In genomic region chr11:110467556-110467955, GRCh38 we compare ENCODE assay signal across 27 cellular contexts. TPM values are rescaled to one million over a fixed set of nuclear protein-coding genes. Genes with fewer than 3 reads are reported as not detected.
A peak's percentile ranks its signal among the peaks of the same experiment; 100 is the strongest.
DNase-seq lines count a peak whose midpoint lies in the region; ATAC-seq and TF ChIP-seq lines count a peak whose summit lies in the region.
"Had no signal": no experiment of that assay in that cellular context is flagged by ENCODE, and none has a peak within 500 bp of the region (broad histone marks: within the 10 kb centered on the region; RNA-seq: fewer than 3 reads in every experiment).

No MANE protein-coding gene starts in this region.

- H3K27me3 Mint-ChIP-seq in activated CD4-positive, alpha-beta T cell treated with anti-CD3 and anti-CD28 coated beads, Interleukin-2, amount 10 ng/mL, durations not matched to agents 24 days and 14 days = no peaks in the 10 kb centered on the region
- H3K27me3 Mint-ChIP-seq in chondrocyte (ENCODE audit: low read depth) = no peaks in the 10 kb centered on the region
- H3K27me3 Mint-ChIP-seq: activated naive CD8-positive, alpha-beta T cell treated with anti-CD3 and anti-CD28 coated beads for 36 hours; stimulated activated memory B cell treated with anti-CD40 and anti-IgM and Interleukin-4, amounts not matched to agents 10 μg/mL and 1 μg/mL and 100 μg/mL, for 72 hours had no signal

- no peak overlapping the region for H3K9ac ChIP-seq in Loucy (ENCODE audit: low read depth, low read length, poor library complexity, severe bottlenecking)
- no peak overlapping the region for H3K9ac ChIP-seq in smooth muscle cell (ENCODE audit: low read depth)

- H3K9me3 Mint-ChIP-seq in activated CD4-positive, alpha-beta T cell treated with anti-CD3 and anti-CD28 coated beads, Interleukin-2, amount 10 ng/mL, durations not matched to agents 24 days and 14 days = no peaks in the 10 kb centered on the region
- H3K9me3 Mint-ChIP-seq in chondrocyte (ENCODE audit: low read depth) = no peaks in the 10 kb centered on the region
- H3K9me3 Mint-ChIP-seq: activated naive CD8-positive, alpha-beta T cell treated with anti-CD3 and anti-CD28 coated beads for 36 hours; stimulated activated memory B cell treated with anti-CD40 and anti-IgM and Interleukin-4, amounts not matched to agents 10 μg/mL and 1 μg/mL and 100 μg/mL, for 72 hours had no signal

- H3K9me3 ChIP-seq in Loucy (ENCODE audit: insufficient read depth, low read depth, low read length) (no peaks in the 10 kb centered on the region), smooth muscle cell (replicated peaks; ENCODE audit: low read depth) (no peaks in the 10 kb centered on the region)
- H3K9me3 ChIP-seq: esophagus muscularis mucosa, sigmoid colon, upper lobe of left lung had no signal

- H3K4me1 ChIP-seq in Loucy (ENCODE audit: insufficient read depth, low read length, poor library complexity, severe bottlenecking) = no peaks in the 10 kb centered on the region
- no peaks in the 10 kb centered on the region for H3K4me1 ChIP-seq in smooth muscle cell (ENCODE audit: low read depth)
- H3K4me1 ChIP-seq: esophagus muscularis mucosa, sigmoid colon, upper lobe of left lung had no signal

- no peak overlapping the region for H2AFZ ChIP-seq in Loucy (ENCODE audit: low read length)
- no peak overlapping the region for H2AFZ ChIP-seq in smooth muscle cell (ENCODE audit: low read depth)

- H3K9me2 ChIP-seq in Loucy (replicated peaks; ENCODE audit: low read depth, low read length) = no peaks in the 10 kb centered on the region

- 93% methylated on average over 3 of the region's 3 CpGs for WGBS in smooth muscle cell (ENCODE audit: low lambda C conversion rate)

- ATAC-seq in GM21390 (IDR thresholded peaks at IDR 0.05; ENCODE audit: unreplicated experiment) = no peak
- ATAC-seq: left cardiac atrium; stimulated activated memory B cell treated with anti-CD40 and anti-IgM and Interleukin-4, amounts not matched to agents 10 μg/mL and 1 μg/mL and 100 μg/mL, for 72 hours had no signal

- H3K4me2 ChIP-seq in Loucy (ENCODE audit: low read depth, low read length, poor library complexity, severe bottlenecking) (no peak overlapping the region), smooth muscle cell (no peak overlapping the region)

- H3K4me3 Mint-ChIP-seq in activated CD4-positive, alpha-beta T cell treated with anti-CD3 and anti-CD28 coated beads, Interleukin-2, amount 10 ng/mL, durations not matched to agents 24 days and 14 days = no peak overlapping the region
- no peak overlapping the region for H3K4me3 Mint-ChIP-seq in chondrocyte (ENCODE audit: unreplicated experiment)
- H3K4me3 Mint-ChIP-seq: activated naive CD8-positive, alpha-beta T cell treated with anti-CD3 and anti-CD28 coated beads for 36 hours; stimulated activated memory B cell treated with anti-CD40 and anti-IgM and Interleukin-4, amounts not matched to agents 10 μg/mL and 1 μg/mL and 100 μg/mL, for 72 hours had no signal

- no peaks in the 10 kb centered on the region for H4K20me1 ChIP-seq in Loucy (ENCODE audit: insufficient read depth, low read length, poor library complexity, severe bottlenecking)
- no peaks in the 10 kb centered on the region for H4K20me1 ChIP-seq in smooth muscle cell (ENCODE audit: low read depth)

- no peaks in the 10 kb centered on the region for H3F3A ChIP-seq in Loucy (ENCODE audit: low read depth)
- no peaks in the 10 kb centered on the region for H3F3A ChIP-seq in smooth muscle cell (ENCODE audit: low read depth)

- TF ChIP-seq CTCF in Loucy (conservative IDR thresholded peaks at IDR 0.05; ENCODE audit: low read length) (peak; percentile 26), chondrocyte (IDR thresholded peaks at IDR 0.05) (peak; percentile 20), smooth muscle cell (IDR thresholded peaks at IDR 0.05; ENCODE audit: borderline replicate concordance, insufficient read depth, poor library complexity, severe bottlenecking) (no peak)

- H3K36me3 ChIP-seq in Loucy (ENCODE audit: insufficient read depth, low read length) = peaks cover 5% of the 10 kb centered on the region; the same call in 1 of the 2 replicates
- H3K36me3 ChIP-seq in smooth muscle cell (ENCODE audit: low read depth) = no peaks in the 10 kb centered on the region
- H3K36me3 ChIP-seq: sigmoid colon had no signal

- H3K4me1 Mint-ChIP-seq in activated CD4-positive, alpha-beta T cell treated with anti-CD3 and anti-CD28 coated beads, Interleukin-2, amount 10 ng/mL, durations not matched to agents 24 days and 14 days = peaks cover 6% of the 10 kb centered on the region
- H3K4me1 Mint-ChIP-seq in chondrocyte (ENCODE audit: low read depth) = peaks cover 24% of the 10 kb centered on the region
- H3K4me1 Mint-ChIP-seq: stimulated activated memory B cell treated with anti-CD40 and anti-IgM and Interleukin-4, amounts not matched to agents 10 μg/mL and 1 μg/mL and 100 μg/mL, for 72 hours had no signal

- peak; percentile 34 for DNase-seq in activated CD4-positive, alpha-beta T cell treated with anti-CD3 and anti-CD28 coated beads, Interleukin-2, amount 10 ng/mL, durations not matched to agents 24 days and 14 days
- no peak for DNase-seq in activated CD4-positive, alpha-beta T cell treated with anti-CD3 and anti-CD28 coated beads, Interleukin-2, amount 50 U/mL, for 4 hours
- DNase-seq in chondrocyte (ENCODE audit: low spot score) (no peak), smooth muscle cell (lab: John Stamatoyannopoulos, UW; ENCODE audit: unreplicated experiment) (no peak)
- DNase-seq in activated T-cell treated with anti-CD3 and anti-CD28 coated beads, Interleukin-2, amount 50 U/mL, for 1 hour = no peak
- DNase-seq: activated CD4-positive, CD25-positive, alpha-beta regulatory T cell treated with anti-CD3 and anti-CD28 coated beads, Interleukin-2, amount 50 U/mL, for 72 hours; activated effector memory CD4-positive, alpha-beta T cell treated with anti-CD3 and anti-CD28 coated beads, Interleukin-2, amount 50 U/mL, for 16 hours; activated naive CD8-positive, alpha-beta T cell treated with anti-CD3 and anti-CD28 coated beads for 36 hours; activated T-cell treated with anti-CD3 and anti-CD28 coated beads for 4 hours; aorta; C1 segment of cervical spinal cord; Calu3; EL; GOT3; left cardiac atrium; NCI-H2081 treated with DMSO at 0.1 percent for 48 hours; NCI-H510A; posterior cingulate gyrus; sigmoid colon; stimulated activated CD4-positive, alpha-beta T cell treated with anti-CD3 and anti-CD28 coated beads, Interleukin-4, amount 100 ng/mL, for 4 hours; substantia nigra; T-helper 1 cell; upper lobe of left lung had no signal

- no peaks in the 10 kb centered on the region for H3K27me3 ChIP-seq in Loucy (ENCODE audit: insufficient read depth, low read length, poor library complexity, severe bottlenecking)
- no peaks in the 10 kb centered on the region for H3K27me3 ChIP-seq in smooth muscle cell (ENCODE audit: low read depth)
- H3K27me3 ChIP-seq: esophagus muscularis mucosa, sigmoid colon, upper lobe of left lung had no signal

- intact Hi-C loops in activated CD4-positive, alpha-beta T cell treated with anti-CD3 and anti-CD28 coated beads, Interleukin-2, amount 10 ng/mL, durations not matched to agents 24 days and 14 days (cut with micrococcal nuclease) = no loop called here

- H3K36me3 Mint-ChIP-seq in activated CD4-positive, alpha-beta T cell treated with anti-CD3 and anti-CD28 coated beads, Interleukin-2, amount 10 ng/mL, durations not matched to agents 24 days and 14 days (ENCODE audit: low read depth) = peaks cover 17% of the 10 kb centered on the region
- H3K36me3 Mint-ChIP-seq in chondrocyte (ENCODE audit: low read depth) = peaks cover 5% of the 10 kb centered on the region

- no peak overlapping the region for H3K4me3 ChIP-seq in Loucy (ENCODE audit: low read length, poor library complexity, severe bottlenecking)
- H3K4me3 ChIP-seq in smooth muscle cell = no peak overlapping the region
- H3K4me3 ChIP-seq: esophagus muscularis mucosa, sigmoid colon, upper lobe of left lung had no signal

- no peak overlapping the region for H3K27ac Mint-ChIP-seq in activated CD4-positive, alpha-beta T cell treated with anti-CD3 and anti-CD28 coated beads, Interleukin-2, amount 10 ng/mL, durations not matched to agents 24 days and 14 days
- H3K27ac Mint-ChIP-seq in chondrocyte (ENCODE audit: unreplicated experiment) = no peak overlapping the region
- H3K27ac Mint-ChIP-seq: activated naive CD8-positive, alpha-beta T cell treated with anti-CD3 and anti-CD28 coated beads for 36 hours; stimulated activated memory B cell treated with anti-CD40 and anti-IgM and Interleukin-4, amounts not matched to agents 10 μg/mL and 1 μg/mL and 100 μg/mL, for 72 hours had no signal

- H3K79me2 ChIP-seq in Loucy (ENCODE audit: insufficient read depth, low read length) (no peaks in the 10 kb centered on the region), smooth muscle cell (ENCODE audit: low read depth) (no peaks in the 10 kb centered on the region)

- peak overlapping the region; percentile 12 for H3K27ac ChIP-seq in smooth muscle cell (ENCODE audit: low read depth)
- H3K27ac ChIP-seq: esophagus muscularis mucosa, sigmoid colon, upper lobe of left lung had no signal

RNA-seq across cellular contexts. Expression of gene FDX1, which starts 37.8 kb away (rescaled TPM):
- 14.2 and 16.4 TPM in 2 replicates for total RNA-seq in activated CD4-positive, alpha-beta T cell treated with anti-CD3 and anti-CD28 coated beads, Interleukin-2, amount 10 ng/mL, durations not matched to agents 24 days and 14 days
- total RNA-seq in chondrocyte (5.5 to 6.6 TPM (median 5.6 TPM) in 3 replicates), smooth muscle cell (6.7 and 7.0 TPM in 2 replicates)
- polyA plus RNA-seq in smooth muscle cell = 8.5 and 10.0 TPM in 2 replicates
